19 cellular contexts compared by ENCODE assay signal in the genomic region with DNA sequence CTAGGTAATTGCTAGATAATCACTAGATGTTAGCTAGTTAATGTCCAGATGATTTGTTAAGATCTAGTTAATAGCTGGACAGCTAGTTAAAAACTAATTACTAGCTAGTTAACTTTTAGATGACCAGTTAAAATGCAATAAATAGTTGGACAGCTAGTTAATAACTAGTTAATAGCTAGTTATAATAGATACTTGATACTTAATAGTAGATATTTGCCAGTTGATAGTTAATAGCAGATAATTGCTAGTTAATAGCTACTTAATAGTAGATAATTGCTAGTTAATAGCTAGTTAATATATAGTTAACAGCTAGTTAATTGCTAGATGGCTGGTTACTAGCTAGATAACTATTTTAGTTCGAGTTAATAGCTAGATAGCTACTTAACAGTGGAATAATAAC.
DNase-seq lines count a peak whose midpoint lies in the region; ATAC-seq, FAIRE-seq and TF ChIP-seq lines count a peak whose summit lies in the region.
"Had no signal": no experiment of that assay in that cellular context is flagged by ENCODE, and none has a peak within 500 bp of the region (broad histone marks: within the 10 kb centered on the region; RNA-seq: fewer than 3 reads in every experiment).

No MANE protein-coding gene starts in this region.

- no peaks in the 10 kb centered on the region for H3K9me1 ChIP-seq in K562 (ENCODE audit: control insufficient read depth, insufficient read depth, low read length)

- no peaks in the 10 kb centered on the region for H3K27me3 Mint-ChIP-seq in type B pancreatic cell
- H3K27me3 Mint-ChIP-seq: B cell; CD4-positive, CD25-positive, alpha-beta regulatory T cell had no signal

- WGBS in K562 (ENCODE audit: insufficient coverage, low coverage, missing lambda C conversion rate) = 0% methylated on average over 1 of the region's 1 CpG
- 53% methylated on average over 1 of the region's 1 CpG for WGBS in hepatocyte (ENCODE audit: low lambda C conversion rate, missing lambda C conversion rate)
- 57 to 67% methylated on average over 1 of the region's 1 CpG for WGBS in transverse colon (ENCODE audit: low coverage in 1 of 2), 2 donors

- no peak for ATAC-seq in K562
- ATAC-seq: CD8-positive, alpha-beta T cell; HCT116 had no signal

- TF ChIP-seq RAD21 in K562 (CRISPR knock-in tag; conservative IDR thresholded peaks at IDR 0.05 in 1 of 2, IDR thresholded peaks at IDR 0.05 in 1 of 2) = no peak

- H3K27me3 ChIP-seq in HUES48 (ENCODE audit: control insufficient read depth, insufficient read depth, low read length) (no peaks in the 10 kb centered on the region), K562 (ENCODE audit: control insufficient read depth in 2 of 2, insufficient read depth in 2 of 2, low read length in 2 of 2) (no peaks in the 10 kb centered on the region), hepatocyte (no peaks in the 10 kb centered on the region), transverse colon (no peaks in the 10 kb centered on the region)
- H3K27me3 ChIP-seq: BLaER1 had no signal

- H3K79me2 ChIP-seq in K562 (ENCODE audit: control insufficient read depth, insufficient read depth, low read length) = no peaks in the 10 kb centered on the region
- no peaks in the 10 kb centered on the region for H3K79me2 ChIP-seq in hepatocyte

- H3K4me2 ChIP-seq in K562 (ENCODE audit: insufficient read depth, low read length) = no peak overlapping the region
- H3K4me2 ChIP-seq in hepatocyte = no peak overlapping the region
- H3K4me2 ChIP-seq: BLaER1 had no signal

- TF ChIP-seq CTCF in K562 (IDR thresholded peaks at IDR 0.05 in 2 of 3, conservative IDR thresholded peaks at IDR 0.05 in 1 of 3; ENCODE audit: insufficient read depth in 2 of 3, low read depth in 1 of 3, low read length in 3 of 3) (no peak), hepatocyte (IDR thresholded peaks at IDR 0.05; ENCODE audit: poor library complexity) (no peak), transverse colon (IDR thresholded peaks at IDR 0.05) (no peak), type B pancreatic cell (conservative IDR thresholded peaks at IDR 0.05) (no peak)

- H3K9ac ChIP-seq in HUES48 (ENCODE audit: low read depth, low read length) (no peak overlapping the region), K562 (ENCODE audit: insufficient read depth in 1 of 2, low read depth in 2 of 2, low read length in 2 of 2) (no peak overlapping the region)
- H3K9ac ChIP-seq: BLaER1, GM23248 had no signal

- no peaks in the 10 kb centered on the region for H3K9me3 Mint-ChIP-seq in type B pancreatic cell

- in situ Hi-C loops in K562 (cut with MboI) (no loop called here), transverse colon (cut with MboI; ENCODE audit: low pct_ligation_motif_present in 1 of 4, low pct_unique_long_range_greater_than_20kb in 1 of 4, low sequenced_read_pairs in 3 of 4) (no loop called here)

- no peak for DNase-seq in K562 (ENCODE audit: extremely low read depth in 1 of 4, low spot score in 3 of 4)
- DNase-seq in hepatocyte (ENCODE audit: low spot score) = no peak
- DNase-seq in OCI-M2 (lab: John Stamatoyannopoulos, UW; ENCODE audit: unreplicated experiment) = no peak
- DNase-seq in transverse colon = no peak
- no peak for DNase-seq in type B pancreatic cell (ENCODE audit: extremely low spot score, unreplicated experiment)
- DNase-seq: Caco-2; CD4-positive, CD25-positive, alpha-beta regulatory T cell; CD8-positive, alpha-beta T cell; DMS153; DND-41; GM23248; H9 had no signal

- H3K4me1 ChIP-seq in HUES48 (ENCODE audit: control insufficient read depth, insufficient read depth, low read length) = no peaks in the 10 kb centered on the region
- H3K4me1 ChIP-seq in K562 (replicated peaks in 1 of 2; ENCODE audit: control insufficient read depth in 2 of 2, insufficient read depth in 2 of 2, low read length in 2 of 2) = no peaks in the 10 kb centered on the region
- H3K4me1 ChIP-seq in hepatocyte (ENCODE audit: insufficient read depth) = no peaks in the 10 kb centered on the region
- H3K4me1 ChIP-seq in transverse colon = no peaks in the 10 kb centered on the region
- H3K4me1 ChIP-seq: BLaER1, Caco-2 had no signal

- H3K4me1 Mint-ChIP-seq in type B pancreatic cell (ENCODE audit: unreplicated experiment) = no peaks in the 10 kb centered on the region
- H3K4me1 Mint-ChIP-seq: B cell; CD4-positive, CD25-positive, alpha-beta regulatory T cell; H9 had no signal

- no peaks in the 10 kb centered on the region for H3K36me3 Mint-ChIP-seq in type B pancreatic cell
- H3K36me3 Mint-ChIP-seq: CD4-positive, CD25-positive, alpha-beta regulatory T cell; CD8-positive, alpha-beta T cell had no signal

- no peak overlapping the region for H3K4me3 Mint-ChIP-seq in type B pancreatic cell
- H3K4me3 Mint-ChIP-seq: B cell; CD4-positive, CD25-positive, alpha-beta regulatory T cell; CD8-positive, alpha-beta T cell; H9 had no signal

- H3K9me2 ChIP-seq in hepatocyte (replicated peaks; ENCODE audit: insufficient read depth) = no peaks in the 10 kb centered on the region

- CTCF ChIA-PET in K562 (lab: Yijun Ruan, JAX; ENCODE audit: low intra/inter-chr PET ratio) = no interaction called here

- H3K36me3 ChIP-seq in HUES48 (ENCODE audit: control insufficient read depth, insufficient read depth, low read length) (no peaks in the 10 kb centered on the region), K562 (ENCODE audit: control insufficient read depth, insufficient read depth, low read length) (no peaks in the 10 kb centered on the region), hepatocyte (replicated peaks; ENCODE audit: insufficient read depth, low read depth) (no peaks in the 10 kb centered on the region), transverse colon (no peaks in the 10 kb centered on the region)
- H3K36me3 ChIP-seq: BLaER1 had no signal

- TF ChIP-seq EP300 in K562 (IDR thresholded peaks at IDR 0.05; ENCODE audit: low read length) = no peak
- TF ChIP-seq EP300 in transverse colon (IDR thresholded peaks at IDR 0.05; ENCODE audit: low read depth) = no peak

- FAIRE-seq in K562 (lab: Jason Lieb, UNC) = no peak
- FAIRE-seq: G401.6, GM12892 had no signal

- no peak overlapping the region for H3K27ac Mint-ChIP-seq in type B pancreatic cell
- H3K27ac Mint-ChIP-seq: B cell; CD4-positive, CD25-positive, alpha-beta regulatory T cell; CD8-positive, alpha-beta T cell; H9 had no signal

- intact Hi-C loops in K562 (cut with micrococcal nuclease) (no loop called here), transverse colon (cut with DNase I; ENCODE audit: low total_unique reads) (no loop called here)

- H3K27ac ChIP-seq in HUES48 (ENCODE audit: low read depth, low read length) = no peak overlapping the region
- no peak overlapping the region for H3K27ac ChIP-seq in K562 (ENCODE audit: extremely low read depth, low read depth, low read length)
- H3K27ac ChIP-seq in hepatocyte = no peak overlapping the region
- no peak overlapping the region for H3K27ac ChIP-seq in transverse colon
- H3K27ac ChIP-seq: BLaER1, C4-2B, GM23248 had no signal

- TF ChIP-seq POLR2A in K562 (conservative IDR thresholded peaks at IDR 0.05) (no peak), transverse colon (IDR thresholded peaks at IDR 0.05) (no peak)

- H4K20me1 ChIP-seq in K562 (replicated peaks; ENCODE audit: control insufficient read depth, insufficient read depth, low read length) (no peaks in the 10 kb centered on the region), hepatocyte (ENCODE audit: insufficient read depth, poor library complexity, severe bottlenecking) (no peaks in the 10 kb centered on the region)
- H4K20me1 ChIP-seq: BLaER1 had no signal

- POLR2A ChIA-PET in K562 (lab: Yijun Ruan, JAX) = no interaction called here

- no peak overlapping the region for H2AFZ ChIP-seq in K562 (ENCODE audit: low read depth, low read length)
- H2AFZ ChIP-seq in hepatocyte = no peak overlapping the region
- H2AFZ ChIP-seq: GM23248 had no signal

- 0 out of 2 replicates have a peak overlapping the region, but pooled peaks have one; percentile 20 for H3K4me3 ChIP-seq in HUES48 (ENCODE audit: low read depth, low read length)
- H3K4me3 ChIP-seq in K562 = no peak overlapping the region
- H3K4me3 ChIP-seq in hepatocyte = peak overlapping the region; percentile 3
- H3K4me3 ChIP-seq in transverse colon = no peak overlapping the region
- H3K4me3 ChIP-seq: BLaER1, GM23248 had no signal

- BruUV-seq in K562 (replicated peaks; lab: Mats Ljungman, UMichigan) = no TSS peak

- H3K9me3 ChIP-seq in HUES48 (ENCODE audit: control insufficient read depth, insufficient read depth, low read length) = peaks cover 51% of the 10 kb centered on the region
- peaks cover 28% of the 10 kb centered on the region for H3K9me3 ChIP-seq in K562 (replicated peaks; ENCODE audit: control insufficient read depth, insufficient read depth, low read depth, low read length)
- peaks cover 19% of the 10 kb centered on the region for H3K9me3 ChIP-seq in hepatocyte (ENCODE audit: low read depth)
- H3K9me3 ChIP-seq in transverse colon = no peaks in the 10 kb centered on the region
- H3K9me3 ChIP-seq: Caco-2 had no signal

TF ChIP-seq in K562, 482 proteins besides CTCF, POLR2A, EP300 and RAD21:
- TF ChIP-seq, protein P1, sequence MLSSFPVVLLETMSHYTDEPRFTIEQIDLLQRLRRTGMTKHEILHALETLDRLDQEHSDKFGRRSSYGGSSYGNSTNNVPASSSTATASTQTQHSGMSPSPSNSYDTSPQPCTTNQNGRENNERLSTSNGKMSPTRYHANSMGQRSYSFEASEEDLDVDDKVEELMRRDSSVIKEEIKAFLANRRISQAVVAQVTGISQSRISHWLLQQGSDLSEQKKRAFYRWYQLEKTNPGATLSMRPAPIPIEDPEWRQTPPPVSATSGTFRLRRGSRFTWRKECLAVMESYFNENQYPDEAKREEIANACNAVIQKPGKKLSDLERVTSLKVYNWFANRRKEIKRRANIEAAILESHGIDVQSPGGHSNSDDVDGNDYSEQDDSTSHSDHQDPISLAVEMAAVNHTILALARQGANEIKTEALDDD (IDR thresholded peaks at IDR 0.05) = peak; percentile 66; the same call in 1 of the 2 replicates
- no peak for TF ChIP-seq MAFG (tag; conservative IDR thresholded peaks at IDR 0.05)
- peak; percentile 89 for TF ChIP-seq DACH1 (IDR thresholded peaks at IDR 0.05; ENCODE audit: partially characterized antibody)
- no peak for TF ChIP-seq ZBTB7A (IDR thresholded peaks at IDR 0.05; ENCODE audit: borderline replicate concordance, control insufficient read depth, low read depth, low read length)
- TF ChIP-seq ETV6 (IDR thresholded peaks at IDR 0.05; ENCODE audit: borderline replicate concordance in 1 of 2, low read depth in 2 of 2, low read length in 1 of 2) = no peak
- peak; percentile 51; the same call in 1 of the 2 replicates for TF ChIP-seq ETV6 (CRISPR knock-in tag; IDR thresholded peaks at IDR 0.05; ENCODE audit: borderline replicate concordance)
- no peak for TF ChIP-seq CCAR2 (IDR thresholded peaks at IDR 0.05; ENCODE audit: low read depth, low read length)
- TF ChIP-seq MCM7 (IDR thresholded peaks at IDR 0.05) = peak in 1 of 2 experiments; percentile 56; a peak in 1 of 4 replicates
- no peak for TF ChIP-seq ZC3H8 (IDR thresholded peaks at IDR 0.05)
- peak; percentile 24 for TF ChIP-seq MEIS2 (IDR thresholded peaks at IDR 0.05; ENCODE audit: partially characterized antibody)

Comparison
In these comparisons a context has a peak if more than half of its experiments do, and no peak if none do; other contexts are left out.
1. H3K4me3 ChIP-seq: peak in HUES48 (single experiment) and hepatocyte (single experiment); none in K562 (single experiment) and transverse colon (0 of 4).